Comparison of ENCODE assay signal across 5 cellular contexts in the genomic region with DNA sequence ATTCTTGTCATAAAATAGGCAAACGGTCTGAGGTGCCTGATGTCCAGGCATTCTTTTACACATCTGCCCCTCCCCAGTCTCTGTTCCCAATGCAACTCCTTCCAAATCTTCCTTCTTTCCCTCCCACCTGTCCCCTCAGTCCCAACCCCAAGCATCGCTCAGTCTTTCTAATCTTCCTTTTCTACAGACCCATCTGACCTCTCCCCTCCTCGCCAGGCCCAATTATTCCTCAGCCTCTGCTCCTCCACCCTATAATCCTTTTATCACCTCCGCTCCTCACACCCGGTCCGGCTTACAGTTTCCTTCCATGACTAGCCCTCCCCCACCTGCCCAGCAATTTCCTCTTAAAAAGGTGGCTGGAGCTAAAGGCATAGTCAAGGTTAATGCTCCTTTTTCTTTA.
A peak's percentile ranks its signal among the peaks of the same experiment; 100 is the strongest.
DNase-seq lines count a peak whose midpoint lies in the region; ATAC-seq, FAIRE-seq and TF ChIP-seq lines count a peak whose summit lies in the region.
"Not testable (repeated sequence)": the region's sequence is repeated elsewhere in the genome, so short reads cannot be mapped to it uniquely, and the experiment has no call there.

No MANE protein-coding gene starts in this region.

- H3K36me3 Mint-ChIP-seq in activated T-cell treated with anti-CD3 and anti-CD28 coated beads, Interleukin-2, amount 50 U/mL, for 72 hours (ENCODE audit: insufficient read depth in 2 of 2): not testable (repeated sequence)
- peaks cover 11% of the 10 kb centered on the region for H3K36me3 Mint-ChIP-seq in endodermal cell (ENCODE audit: low read depth)

- 19% methylated on average over 6 of the region's 6 CpGs; no CpG with 5 or more reads in 1 of the 2 experiments for WGBS in endodermal cell (ENCODE audit: insufficient coverage in 1 of 2, insufficient read length in 1 of 2), 2 experiments

- TF ChIP-seq CTCF in VCaP (conservative IDR thresholded peaks at IDR 0.05); endodermal cell (conservative IDR thresholded peaks at IDR 0.05): not testable (repeated sequence)

- H3K27ac ChIP-seq in VCaP: peak overlapping the region; percentile 91; the same call in 1 of the 2 replicates
- H3K27ac ChIP-seq in endodermal cell (ENCODE audit: low read depth, low read length): not testable (repeated sequence)

- not testable (repeated sequence) for H3K9ac ChIP-seq in endodermal cell (ENCODE audit: extremely low read depth, low read length, poor library complexity, severe bottlenecking)

- not testable (repeated sequence) for H3K9me3 ChIP-seq in endodermal cell (ENCODE audit: control insufficient read depth, low read length)

- DNase-seq in NCI-H82 (lab: John Stamatoyannopoulos, UW) (peak; percentile 85), endodermal cell (peak; percentile 55)
- not testable (repeated sequence) for DNase-seq in activated T-cell treated with anti-CD3 and anti-CD28 coated beads, Interleukin-2, amount 50 U/mL, for 72 hours

- not testable (repeated sequence) for H3K4me1 Mint-ChIP-seq in activated T-cell treated with anti-CD3 and anti-CD28 coated beads, Interleukin-2, amount 50 U/mL, for 72 hours (ENCODE audit: low read depth)
- peaks cover 71% of the 10 kb centered on the region for H3K4me1 Mint-ChIP-seq in endodermal cell

- not testable (repeated sequence) for H3K4me3 ChIP-seq in endodermal cell (ENCODE audit: low read length)

- not testable (repeated sequence) for ATAC-seq in activated T-cell treated with anti-CD3 and anti-CD28 coated beads, Interleukin-2, amount 50 U/mL, for 72 hours (replicated peaks in 1 of 2)

- not testable (repeated sequence) for H3K4me1 ChIP-seq in endodermal cell (ENCODE audit: control insufficient read depth, insufficient read depth, low read length)

- H3K9me3 Mint-ChIP-seq in activated T-cell treated with anti-CD3 and anti-CD28 coated beads, Interleukin-2, amount 50 U/mL, for 72 hours: not testable (repeated sequence)
- H3K9me3 Mint-ChIP-seq in endodermal cell: peaks cover 63% of the 10 kb centered on the region

- peak overlapping the region; percentile 55 for H3K27ac Mint-ChIP-seq in activated T-cell treated with anti-CD3 and anti-CD28 coated beads, Interleukin-2, amount 50 U/mL, for 72 hours
- H3K27ac Mint-ChIP-seq in endodermal cell: peak overlapping the region; percentile 95

- peak; percentile 98 for FAIRE-seq in G401.6 (lab: Jason Lieb, UNC)

- peaks cover 12% of the 10 kb centered on the region for H3K27me3 Mint-ChIP-seq in activated T-cell treated with anti-CD3 and anti-CD28 coated beads, Interleukin-2, amount 50 U/mL, for 72 hours (ENCODE audit: low read depth)
- not testable (repeated sequence) for H3K27me3 Mint-ChIP-seq in endodermal cell (ENCODE audit: insufficient read depth)

- H3K36me3 ChIP-seq in endodermal cell (ENCODE audit: control insufficient read depth, insufficient read depth, low read length): not testable (repeated sequence)

- H3K27me3 ChIP-seq in endodermal cell (ENCODE audit: control insufficient read depth, insufficient read depth, low read length, poor library complexity, severe bottlenecking): not testable (repeated sequence)

- H3K4me3 Mint-ChIP-seq in activated T-cell treated with anti-CD3 and anti-CD28 coated beads, Interleukin-2, amount 50 U/mL, for 72 hours: not testable (repeated sequence)
- H3K4me3 Mint-ChIP-seq in endodermal cell: peak overlapping the region; percentile 69
